Comparison of ENCODE assay signal across 16 cellular contexts in genomic region chr13:51825681-51826254, GRCh38. TPM values are rescaled to one million over a fixed set of nuclear protein-coding genes. Genes with fewer than 3 reads are reported as not detected.
DNase-seq lines count a peak whose midpoint lies in the region; ATAC-seq and TF ChIP-seq lines count a peak whose summit lies in the region.
"Had no signal": no experiment of that assay in that cellular context is flagged by ENCODE, and none has a peak within 500 bp of the region (broad histone marks: within the 10 kb centered on the region; RNA-seq: fewer than 3 reads in every experiment).

No MANE protein-coding gene starts in this region.

- no peaks in the 10 kb centered on the region for H3K27me3 ChIP-seq in heart right ventricle
- H3K27me3 ChIP-seq in left lung: no peaks in the 10 kb centered on the region
- H3K27me3 ChIP-seq in uterus: no peaks in the 10 kb centered on the region

- H3K27ac ChIP-seq in heart right ventricle (peak overlapping the region in 8 of 10 donors; percentile 28 to 83 (median 70)), left lung (peak overlapping the region; percentile 13 to 88), uterus (peak overlapping the region; percentile 63 to 69)

- intact Hi-C loops in heart right ventricle (cut with DNase I): no loop called here
- intact Hi-C loops in left ventricle myocardium superior (cut with micrococcal nuclease): no loop called here
- intact Hi-C loops in left lung (cut with DNase I): no loop called here
- intact Hi-C loops in uterus (cut with DNase I; ENCODE audit: low total_unique reads): no loop called here

- DNase-seq in heart right ventricle (no peak), left ventricle myocardium superior (no peak), SK-MEL-5 (ENCODE audit: low read depth, low spot score) (peak; percentile 30), left lung (no peak), uterus (no peak)
- DNase-seq: activated gamma-delta T cell treated with Interleukin-2 at 50 U/mL for 16 hours; NCI-H1092 treated with DMSO at 0.1 percent for 48 hours; NCI-H226; stimulated activated naive B cell treated with anti-CD40 and anti-IgM and Interleukin-4, amounts not matched to agents 10 μg/mL and 1 μg/mL and 100 μg/mL, for 72 hours had no signal

- no peak for TF ChIP-seq POLR2A in uterus (IDR thresholded peaks at IDR 0.05)

- no peaks in the 10 kb centered on the region for H3K9me3 ChIP-seq in heart right ventricle
- H3K9me3 ChIP-seq in left lung: no peaks in the 10 kb centered on the region
- no peaks in the 10 kb centered on the region for H3K9me3 ChIP-seq in uterus
- H3K9me3 ChIP-seq: HAP-1 had no signal

- peaks cover 4 to 78% (median 42%) of the 10 kb centered on the region in 9 donors for H3K4me1 ChIP-seq in heart right ventricle
- H3K4me1 ChIP-seq in left lung: peaks cover 2 to 76% of the 10 kb centered on the region in 2 donors
- H3K4me1 ChIP-seq in uterus: no peaks in the 10 kb centered on the region

- no peaks in the 10 kb centered on the region for H3K36me3 ChIP-seq in heart right ventricle
- no peaks in the 10 kb centered on the region for H3K36me3 ChIP-seq in left lung
- H3K36me3 ChIP-seq in uterus: no peaks in the 10 kb centered on the region
- H3K36me3 ChIP-seq: HAP-1 had no signal

- 83 to 87% methylated on average over 10 of the region's 10 CpGs for whole genome bisulfite sequencing in heart right ventricle, 2 donors

- ATAC-seq in heart right ventricle (no peak), left ventricle myocardium superior (no peak), left lung (no peak), HG03378 (IDR thresholded peaks at IDR 0.05; ENCODE audit: unreplicated experiment) (no peak), HG02759 (IDR thresholded peaks at IDR 0.05; ENCODE audit: unreplicated experiment) (no peak)

- TF ChIP-seq CTCF in heart right ventricle (IDR thresholded peaks at IDR 0.05) (no peak), left lung (IDR thresholded peaks at IDR 0.05) (no peak), uterus (IDR thresholded peaks at IDR 0.05) (no peak)

- in situ Hi-C loops in SK-MEL-5 (cut with HindIII; ENCODE audit: low pct_unique_long_range_greater_than_20kb, low sequenced_read_pairs): no loop called here

- H3K4me3 ChIP-seq in heart right ventricle (no peak overlapping the region), left lung (no peak overlapping the region), uterus (no peak overlapping the region)
- H3K4me3 ChIP-seq: HAP-1 had no signal

RNA-seq across cellular contexts. Expression of gene TMEM272, which starts 19.2 kb away (rescaled TPM):
- 1 to 10 TPM in 4 of 10 donors, under 1 TPM in 6; 0.32 to 2.7 (median 0.77) TPM for total RNA-seq in heart right ventricle
- under 1 TPM; 0.09 to 0.37 TPM for polyA plus RNA-seq in heart right ventricle
- 0.55 TPM for total RNA-seq in left ventricle myocardium superior
- 1.2 and 1.8 TPM in 2 replicates for total RNA-seq in SK-MEL-5 (2014; rRNA removed; shearing (Covaris generic))
- 0.83 and 2.4 TPM in 2 replicates for polyA plus RNA-seq in SK-MEL-5 (2015; cell fraction: cytosol; rRNA removed)
- polyA plus RNA-seq in SK-MEL-5 (2015; cell fraction: nucleus; rRNA removed): 3.7 and 8.5 TPM in 2 replicates
- under 1 TPM in 1 of 2 donors, not detected in 1; 0.13 TPM for total RNA-seq in left lung
- total RNA-seq in uterus: under 1 TPM in 2 of 4 donors, not detected in 2; 0.14 to 0.52 TPM
- total RNA-seq: fibroblast of lung, pulmonary artery endothelial cell, RPMI7951 had no signal
- polyA plus RNA-seq: fibroblast of lung had no signal

RNA-seq across cellular contexts. Expression of gene DHRS12, which starts 21.8 kb away (rescaled TPM):
- total RNA-seq in heart right ventricle (10 to 100 TPM in 6 of 10 donors, 1 to 10 TPM in 4; 8.6 to 14.0 (median 10.3) TPM), left ventricle myocardium superior (11.6 TPM), left lung (10 to 100 TPM; 11.7 to 12.4 TPM), uterus (10 to 100 TPM in 1 of 4 donors, 1 to 10 TPM in 3; 5.4 to 18.8 (median 8.5) TPM)
- polyA plus RNA-seq in heart right ventricle: 10 to 100 TPM in 1 of 2 donors, 1 to 10 TPM in 1; 5.5 to 20.6 TPM
- total RNA-seq in SK-MEL-5 (2014; rRNA removed; shearing (Covaris generic)): 3.9 and 5.8 TPM in 2 replicates
- 5.8 and 10.3 TPM in 2 replicates for polyA plus RNA-seq in SK-MEL-5 (2015; cell fraction: cytosol; rRNA removed)
- 10.6 and 34.4 TPM in 2 replicates for polyA plus RNA-seq in SK-MEL-5 (2015; cell fraction: nucleus; rRNA removed)

RNA-seq across cellular contexts. Expression of gene CCDC70, which starts 36.0 kb away (rescaled TPM):
- total RNA-seq in heart right ventricle: not detected
- not detected for polyA plus RNA-seq in heart right ventricle
- total RNA-seq in left ventricle myocardium superior: not detected
- not detected in 2 replicates for total RNA-seq in SK-MEL-5 (2014; rRNA removed; shearing (Covaris generic))
- not detected in 2 replicates for polyA plus RNA-seq in SK-MEL-5 (2015; cell fraction: cytosol; rRNA removed)
- not detected in 2 replicates for polyA plus RNA-seq in SK-MEL-5 (2015; cell fraction: nucleus; rRNA removed)
- total RNA-seq in left lung: not detected
- not detected for total RNA-seq in uterus
- total RNA-seq: fibroblast of lung, mononuclear cell, pulmonary artery endothelial cell, RPMI7951 had no signal
- polyA plus RNA-seq: fibroblast of lung had no signal
